ENCODE assay signal across 1 cellular context in the genomic region with DNA sequence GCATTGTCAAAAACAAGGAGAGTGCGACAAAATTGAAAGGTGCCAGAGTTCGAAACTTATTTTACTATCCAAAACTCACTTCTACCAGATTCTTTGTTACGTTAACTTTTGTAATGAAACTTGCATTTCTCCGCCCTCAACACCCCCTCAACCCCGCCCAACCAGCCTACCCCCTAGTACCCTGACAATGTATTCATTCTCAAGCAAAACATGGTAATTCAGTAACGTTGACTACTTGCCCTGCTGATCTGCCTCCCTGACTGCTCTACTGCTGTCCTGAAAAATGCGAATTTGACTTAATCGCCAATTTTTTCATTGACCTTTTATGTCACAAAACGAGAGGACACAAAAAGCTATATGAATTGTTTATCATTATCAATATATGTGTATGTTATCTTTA.
TF ChIP-seq lines count a peak whose summit lies in the region.

TSS of gene SRY (minus strand) at position 83 of the 400 bp plus-strand sequence. CDS start at position 4, 79 bp downstream.

TF ChIP-seq in WTC11, 78 proteins besides CTCF, POLR2A, EP300 and RAD21 (continued from another document):
- TF ChIP-seq FOXP4 (CRISPR knock-in tag; IDR thresholded peaks at IDR 0.05) = no peak
- TF ChIP-seq ZNF416 (CRISPR knock-in tag; IDR thresholded peaks at IDR 0.05) = no peak
- no peak for TF ChIP-seq NR2C2 (CRISPR knock-in tag; IDR thresholded peaks at IDR 0.05)
- TF ChIP-seq, protein P1, sequence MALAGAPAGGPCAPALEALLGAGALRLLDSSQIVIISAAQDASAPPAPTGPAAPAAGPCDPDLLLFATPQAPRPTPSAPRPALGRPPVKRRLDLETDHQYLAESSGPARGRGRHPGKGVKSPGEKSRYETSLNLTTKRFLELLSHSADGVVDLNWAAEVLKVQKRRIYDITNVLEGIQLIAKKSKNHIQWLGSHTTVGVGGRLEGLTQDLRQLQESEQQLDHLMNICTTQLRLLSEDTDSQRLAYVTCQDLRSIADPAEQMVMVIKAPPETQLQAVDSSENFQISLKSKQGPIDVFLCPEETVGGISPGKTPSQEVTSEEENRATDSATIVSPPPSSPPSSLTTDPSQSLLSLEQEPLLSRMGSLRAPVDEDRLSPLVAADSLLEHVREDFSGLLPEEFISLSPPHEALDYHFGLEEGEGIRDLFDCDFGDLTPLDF (CRISPR knock-in tag; IDR thresholded peaks at IDR 0.05) = no peak
- no peak for TF ChIP-seq HMGXB4 (CRISPR knock-in tag; IDR thresholded peaks at IDR 0.05)
